17 cellular contexts compared by ENCODE assay signal in genomic region chr22:28930357-28931007, GRCh38. TPM values are rescaled to one million over a fixed set of nuclear protein-coding genes. Genes with fewer than 3 reads are reported as not detected.
DNase-seq lines count a peak whose midpoint lies in the region; ATAC-seq and TF ChIP-seq lines count a peak whose summit lies in the region.
"Had no signal": no experiment of that assay in that cellular context is flagged by ENCODE, and none has a peak within 500 bp of the region (broad histone marks: within the 10 kb centered on the region; RNA-seq: fewer than 3 reads in every experiment).

No MANE protein-coding gene starts in this region.

- CTCF ChIA-PET in T-cell (lab: Charles Lee), result interaction anchor here in 1 of 2 donors (1.1 kb wide), 1 partner anchor 321 kb away, joined by 4 read pairs; no protein-coding TSS in a partner anchor

- ATAC-seq in psoas muscle (peak; percentile 37 to 85 (median 80)), T-cell (replicated peaks in 1 of 4) (no peak)
- ATAC-seq: CD8-positive, alpha-beta T cell had no signal

- no peaks in the 10 kb centered on the region for H3K9me3 Mint-ChIP-seq in T-cell
- H3K9me3 Mint-ChIP-seq: activated naive CD4-positive, alpha-beta T cell treated with anti-CD3 and anti-CD28 coated beads for 36 hours; CD8-positive, alpha-beta T cell had no signal

- no peaks in the 10 kb centered on the region for H3K27me3 ChIP-seq in psoas muscle (ENCODE audit: insufficient read depth in 3 of 3, low read length in 2 of 3)
- no peaks in the 10 kb centered on the region for H3K27me3 ChIP-seq in tibial artery
- H3K27me3 ChIP-seq: esophagus muscularis mucosa had no signal

- no peak overlapping the region for H3K4me3 Mint-ChIP-seq in T-cell
- H3K4me3 Mint-ChIP-seq: activated naive CD4-positive, alpha-beta T cell treated with anti-CD3 and anti-CD28 coated beads for 36 hours; CD8-positive, alpha-beta T cell; naive B cell had no signal

- no peaks in the 10 kb centered on the region for H3K36me3 Mint-ChIP-seq in T-cell
- H3K36me3 Mint-ChIP-seq: CD8-positive, alpha-beta T cell; naive B cell had no signal

- peaks cover 25% of the 10 kb centered on the region for H3K4me1 ChIP-seq in psoas muscle
- peaks cover 0 to 43% (median 10%) of the 10 kb centered on the region in 4 donors for H3K4me1 ChIP-seq in tibial artery

- H3K36me3 ChIP-seq in psoas muscle (ENCODE audit: insufficient read depth in 1 of 2, low read depth in 1 of 2) (no peaks in the 10 kb centered on the region), tibial artery (no peaks in the 10 kb centered on the region)
- H3K36me3 ChIP-seq: esophagus muscularis mucosa had no signal

- WGBS in psoas muscle, 3 donors, result 61 to 84% (median 63%) methylated on average over 4 of the region's 4 CpGs

- no peak overlapping the region for H3K27ac Mint-ChIP-seq in T-cell
- H3K27ac Mint-ChIP-seq: activated naive CD4-positive, alpha-beta T cell treated with anti-CD3 and anti-CD28 coated beads for 36 hours; CD8-positive, alpha-beta T cell had no signal

- H3K9me3 ChIP-seq in psoas muscle (no peaks in the 10 kb centered on the region), tibial artery (no peaks in the 10 kb centered on the region)
- H3K9me3 ChIP-seq: esophagus muscularis mucosa had no signal

- no peak overlapping the region for H3K27ac ChIP-seq in psoas muscle
- no peak overlapping the region for H3K27ac ChIP-seq in tibial artery
- H3K27ac ChIP-seq: 22Rv1, esophagus muscularis mucosa had no signal

- TF ChIP-seq CTCF in fibroblast of the aortic adventitia (IDR thresholded peaks at IDR 0.05; ENCODE audit: insufficient read depth, low read length), result no peak
- TF ChIP-seq CTCF in psoas muscle (IDR thresholded peaks at IDR 0.05), result no peak
- TF ChIP-seq CTCF in tibial artery (IDR thresholded peaks at IDR 0.05), result no peak

- intact Hi-C loops in psoas muscle (cut with DNase I) (no loop called here), tibial artery (cut with DNase I; ENCODE audit: low total_unique reads) (no loop called here)

- peaks cover 0 to 6% (median 2%) of the 10 kb centered on the region in 3 donors for H3K4me1 Mint-ChIP-seq in T-cell

- H3K27me3 Mint-ChIP-seq in T-cell, result peaks cover 26 to 62% of the 10 kb centered on the region in 2 donors

- POLR2A ChIA-PET in T-cell (lab: Charles Lee), result interaction anchor here in 1 of 2 donors (0.5 kb wide), 1 partner anchor 972 kb away, joined by 3 read pairs; no protein-coding TSS in a partner anchor

- H3K4me3 ChIP-seq in fibroblast of the aortic adventitia (ENCODE audit: low read depth, low read length) (no peak overlapping the region), psoas muscle (no peak overlapping the region), tibial artery (no peak overlapping the region)
- H3K4me3 ChIP-seq: esophagus muscularis mucosa had no signal

- DNase-seq in DMS153 (lab: John Stamatoyannopoulos, UW) (peak; percentile 21), DMS153 treated with DMSO at 0.1 percent for 48 hours (lab: John Stamatoyannopoulos, UW; ENCODE audit: unreplicated experiment) (no peak), NCI-H69 (lab: John Stamatoyannopoulos, UW) (peak; percentile 65), fibroblast of the aortic adventitia (ENCODE audit: low read depth) (peak; percentile 33), psoas muscle (no peak), tibial artery (no peak), T-cell (no peak), OCI-M2 (lab: John Stamatoyannopoulos, UW; ENCODE audit: unreplicated experiment) (no peak)
- DNase-seq: activated naive CD4-positive, alpha-beta T cell treated with anti-CD3 and anti-CD28 coated beads for 36 hours; CD8-positive, alpha-beta T cell; central memory CD4-positive, alpha-beta T cell; naive B cell; NCI-H2107; RPMI8226; T-helper 9 cell had no signal

RNA-seq across cellular contexts. Expression of gene ZNRF3, which starts 47.1 kb away (rescaled TPM):
- 3.4 and 4.4 TPM in 2 replicates for total RNA-seq in fibroblast of the aortic adventitia (ENCODE audit: low replicate concordance)
- 1 to 10 TPM; 4.9 to 8.5 (median 7.4) TPM for total RNA-seq in psoas muscle
- 1 to 10 TPM; 2.2 to 4.8 (median 2.4) TPM for polyA plus RNA-seq in psoas muscle
- 1 to 10 TPM in 3 of 5 donors, under 1 TPM in 2; 0.70 to 2.1 (median 1.1) TPM for total RNA-seq in T-cell

Comparison
In these comparisons a context has a peak if more than half of its experiments do, and no peak if none do; other contexts are left out.
1. DNase-seq: peak in DMS153 (single experiment), NCI-H69 (single experiment) and fibroblast of the aortic adventitia (single experiment); none in DMS153 treated with DMSO at 0.1 percent for 48 hours (single experiment), psoas muscle (0 of 2), tibial artery (0 of 2), T-cell (0 of 34) and OCI-M2 (single experiment).
2. ATAC-seq: peak in psoas muscle (4 of 4); none in T-cell (0 of 4).